ENCODE assay signal across 8 cellular contexts in the genomic region with DNA sequence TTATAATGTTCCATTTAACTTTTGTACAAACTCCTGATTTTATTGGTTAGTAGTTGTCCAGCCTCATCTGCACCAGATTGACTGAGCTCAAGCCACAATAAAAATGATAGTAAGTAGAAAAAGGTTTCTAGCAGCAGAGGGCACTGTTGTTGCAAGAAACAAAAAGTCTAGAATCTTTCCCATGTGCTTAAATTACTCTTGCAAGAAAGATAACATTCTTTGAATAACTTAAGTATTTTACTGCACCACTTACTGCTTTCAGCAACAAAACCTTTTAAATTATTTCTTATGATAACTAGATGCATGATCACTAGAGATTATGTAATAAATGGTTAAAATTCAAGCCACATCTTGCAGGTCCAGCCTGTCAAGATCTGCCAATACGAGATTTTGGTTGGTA. TPM values are rescaled to one million over a fixed set of nuclear protein-coding genes. Genes with fewer than 3 reads are reported as not detected.
DNase-seq lines count a peak whose midpoint lies in the region; ATAC-seq and TF ChIP-seq lines count a peak whose summit lies in the region.

No MANE protein-coding gene starts in this region.

- no peaks in the 10 kb centered on the region for H3K4me1 Mint-ChIP-seq in activated CD8-positive, alpha-beta T cell treated with anti-CD3 and anti-CD28 coated beads for 36 hours (ENCODE audit: low read depth)

- ATAC-seq in GM21619 (IDR thresholded peaks at IDR 0.05; ENCODE audit: unreplicated experiment) (peak; percentile 70), left ventricle myocardium superior (peak; percentile 50)
- ATAC-seq in activated CD8-positive, alpha-beta T cell treated with anti-CD3 and anti-CD28 coated beads for 36 hours = peak; percentile 45

- H3K4me3 ChIP-seq in NB4 (ENCODE audit: low read depth, low read length) = no peak overlapping the region

- no peak overlapping the region for H3K27ac Mint-ChIP-seq in activated CD8-positive, alpha-beta T cell treated with anti-CD3 and anti-CD28 coated beads for 36 hours

- POLR2A ChIA-PET in activated CD8-positive, alpha-beta T cell treated with anti-CD3 and anti-CD28 coated beads for 36 hours (lab: Charles Lee) = no interaction called here

- peak; percentile 38 for TF ChIP-seq CTCF in NB4 (IDR thresholded peaks at IDR 0.05; ENCODE audit: low read depth, low read length)
- peak; percentile 66 for TF ChIP-seq CTCF in activated CD8-positive, alpha-beta T cell treated with anti-CD3 and anti-CD28 coated beads for 36 hours (IDR thresholded peaks at IDR 0.05)

- no peaks in the 10 kb centered on the region for H3K9me3 Mint-ChIP-seq in activated CD8-positive, alpha-beta T cell treated with anti-CD3 and anti-CD28 coated beads for 36 hours

- H3K36me3 Mint-ChIP-seq in activated CD8-positive, alpha-beta T cell treated with anti-CD3 and anti-CD28 coated beads for 36 hours (ENCODE audit: low read depth) = no peaks in the 10 kb centered on the region

- DNase-seq in GDM1 (lab: John Stamatoyannopoulos, UW) (peak; percentile 24), NB4 (ENCODE audit: low read depth) (peak; percentile 71), left ventricle myocardium superior (no peak), smooth muscle cell of the brain vasculature (ENCODE audit: low read depth, low spot score) (peak; percentile 29)
- peak; percentile 17 for DNase-seq in activated CD8-positive, alpha-beta T cell treated with anti-CD3 and anti-CD28 coated beads for 36 hours
- no peak for DNase-seq in activated CD8-positive, alpha-beta memory T cell treated with anti-CD3 and anti-CD28 coated beads, Interleukin-2, amount 50 U/mL, for 4 hours
- no peak for DNase-seq in stimulated activated CD4-positive, alpha-beta T cell treated with anti-CD3 and anti-CD28 coated beads, Interleukin-4, amount 100 ng/mL, for 4 hours

- no peak overlapping the region for H3K4me3 Mint-ChIP-seq in activated CD8-positive, alpha-beta T cell treated with anti-CD3 and anti-CD28 coated beads for 36 hours

- no peak for TF ChIP-seq POLR2A in NB4 (IDR thresholded peaks at IDR 0.05; ENCODE audit: extremely low read depth, insufficient read length)

- CTCF ChIA-PET in activated CD8-positive, alpha-beta T cell treated with anti-CD3 and anti-CD28 coated beads for 36 hours (lab: Charles Lee) = interaction anchor here (0.7 to 2.8 kb wide), 27 partner anchors 8 to 208 kb away, joined by 3 to 19 read pairs (median 4); no protein-coding TSS in a partner anchor

- intact Hi-C loops in activated CD8-positive, alpha-beta T cell treated with anti-CD3 and anti-CD28 coated beads for 36 hours (cut with micrococcal nuclease) = loop anchor here (5.0 kb wide), 1 partner anchor 185 kb away; no protein-coding TSS in a partner anchor
- intact Hi-C loops in left ventricle myocardium superior (cut with micrococcal nuclease) = loop anchor here (5.0 kb wide), 1 partner anchor 45 kb away; no protein-coding TSS in a partner anchor

- H3K27me3 Mint-ChIP-seq in activated CD8-positive, alpha-beta T cell treated with anti-CD3 and anti-CD28 coated beads for 36 hours = no peaks in the 10 kb centered on the region

RNA-seq across cellular contexts. Expression of gene LMOD2, which starts 27.0 kb away (rescaled TPM):
- not detected for total RNA-seq in activated CD8-positive, alpha-beta T cell treated with anti-CD3 and anti-CD28 coated beads for 36 hours
- 431 TPM for total RNA-seq in left ventricle myocardium superior

Comparison
In these comparisons a context has a peak if more than half of its experiments do, and no peak if none do; other contexts are left out.
1. DNase-seq: peak in GDM1 (single experiment), NB4 (single experiment), activated CD8-positive, alpha-beta T cell treated with anti-CD3 and anti-CD28 coated beads for 36 hours (single experiment) and smooth muscle cell of the brain vasculature (single experiment); none in left ventricle myocardium superior (single experiment), activated CD8-positive, alpha-beta memory T cell treated with anti-CD3 and anti-CD28 coated beads, Interleukin-2, amount 50 U/mL, for 4 hours (single experiment) and stimulated activated CD4-positive, alpha-beta T cell treated with anti-CD3 and anti-CD28 coated beads, Interleukin-4, amount 100 ng/mL, for 4 hours (0 of 2).
2. RNA of gene LMOD2, which starts 27.0 kb away (total RNA-seq): 431 TPM in left ventricle myocardium superior (single experiment); not detected in activated CD8-positive, alpha-beta T cell treated with anti-CD3 and anti-CD28 coated beads for 36 hours; every median in the first group is over 100 times any median in the second.
3. Peak in every context shown above with its lines, with median percentiles within 50 percentile points of each other: ATAC-seq.